9 cellular contexts compared by ENCODE assay signal in the genomic region with DNA sequence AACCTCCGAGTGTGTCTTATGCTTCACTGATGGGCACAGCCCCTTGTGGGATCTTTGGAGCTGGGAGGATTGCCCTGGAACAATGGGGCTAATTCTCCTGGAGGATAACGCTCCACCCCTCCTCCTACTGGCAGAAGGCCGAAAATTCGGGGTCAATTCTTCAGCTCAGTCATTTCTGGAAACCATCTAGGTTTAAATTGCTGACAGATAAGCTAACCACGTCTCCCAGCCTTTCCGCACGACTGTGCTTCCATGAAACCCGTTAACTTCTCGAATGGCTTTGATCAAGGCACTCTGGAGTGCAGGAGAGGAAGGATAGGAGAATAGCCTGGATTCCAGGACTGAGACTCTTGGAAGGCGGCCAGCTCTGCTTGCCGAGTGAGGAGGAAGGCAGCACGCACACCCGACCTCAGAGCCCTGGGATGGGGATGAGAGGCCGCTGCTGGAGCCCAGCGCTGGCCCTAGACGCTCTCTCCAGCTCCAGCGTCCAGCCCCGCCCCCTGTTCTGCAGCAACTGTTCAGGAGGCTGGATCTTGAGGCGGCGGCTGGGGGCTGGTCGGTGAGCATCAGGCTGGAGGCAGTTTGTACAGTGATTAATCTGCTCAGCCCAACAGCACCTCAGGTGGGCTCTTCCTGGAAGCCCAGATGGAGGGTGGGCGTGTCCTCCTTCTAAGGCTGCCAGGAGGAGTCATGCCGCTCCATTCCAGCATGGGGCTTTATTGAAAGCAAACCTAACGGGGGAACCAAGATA.
DNase-seq lines count a peak whose midpoint lies in the region; ATAC-seq and TF ChIP-seq lines count a peak whose summit lies in the region.
"Had no signal": no experiment of that assay in that cellular context is flagged by ENCODE, and none has a peak within 500 bp of the region (broad histone marks: within the 10 kb centered on the region; RNA-seq: fewer than 3 reads in every experiment).

No MANE protein-coding gene starts in this region.

- H3K4me1 ChIP-seq in right cardiac atrium (ENCODE audit: control insufficient read depth, insufficient read depth, low read length) = peaks cover 16% of the 10 kb centered on the region
- peaks cover 28% of the 10 kb centered on the region for H3K4me1 ChIP-seq in stomach smooth muscle (ENCODE audit: control insufficient read depth, insufficient read depth, low read length)
- no peaks in the 10 kb centered on the region for H3K4me1 ChIP-seq in PC-3 (ENCODE audit: insufficient read depth, low read length)

- 15% methylated on average over 24 of the region's 24 CpGs for WGBS in right cardiac atrium

- H3K9ac ChIP-seq in stomach smooth muscle (ENCODE audit: low read length in 2 of 2) (no peak overlapping the region), PC-3 (ENCODE audit: low read length) (no peak overlapping the region)

- no peaks in the 10 kb centered on the region for H3K9me3 ChIP-seq in WERI-Rb-1 (ENCODE audit: severe bottlenecking)
- H3K9me3 ChIP-seq in right cardiac atrium (ENCODE audit: control insufficient read depth, low read length) = no peaks in the 10 kb centered on the region
- no peaks in the 10 kb centered on the region for H3K9me3 ChIP-seq in stomach smooth muscle (ENCODE audit: control insufficient read depth in 2 of 2, low read length in 2 of 2)
- no peaks in the 10 kb centered on the region for H3K9me3 ChIP-seq in PC-3 (ENCODE audit: low read length)

- no peak overlapping the region for H2AFZ ChIP-seq in PC-3 (ENCODE audit: low read length)

- TF ChIP-seq CTCF in WERI-Rb-1 (IDR thresholded peaks at IDR 0.05; ENCODE audit: low read depth, low read length) = peak; percentile 28; the same call in 1 of the 2 replicates
- TF ChIP-seq CTCF in PC-3 (conservative IDR thresholded peaks at IDR 0.05; ENCODE audit: low read depth, low read length) = no peak

- H3F3A ChIP-seq in PC-3 (ENCODE audit: low read length, unreplicated experiment) = no peaks in the 10 kb centered on the region

- CTCF ChIA-PET in PC-3 (lab: Charles Lee) = no interaction called here

- H3K27ac ChIP-seq in WERI-Rb-1 (peak overlapping the region; percentile 65), right cardiac atrium (ENCODE audit: low read length) (peak overlapping the region; percentile 53), stomach smooth muscle (ENCODE audit: low read length) (peak overlapping the region; percentile 37), PC-3 (ENCODE audit: low read length) (no peak overlapping the region)
- H3K27ac ChIP-seq: VCaP had no signal

- no peaks in the 10 kb centered on the region for H3K79me2 ChIP-seq in PC-3 (ENCODE audit: low read length)

- H3K4me2 ChIP-seq in PC-3 (ENCODE audit: low read length) = no peak overlapping the region

- H3K4me3 ChIP-seq in H7 (ENCODE audit: insufficient read depth, low read depth, low read length) (no peak overlapping the region), WERI-Rb-1 (ENCODE audit: low read depth, low read length) (peak overlapping the region; percentile 39), right cardiac atrium (ENCODE audit: low read length) (no peak overlapping the region), stomach smooth muscle (ENCODE audit: low read length in 2 of 2) (peak overlapping the region in 1 of 2 donors; percentile 61), PC-3 (ENCODE audit: low read length) (no peak overlapping the region)

- H3K27me3 ChIP-seq in H7 (ENCODE audit: control insufficient read depth, insufficient read depth, low read length) (no peaks in the 10 kb centered on the region), WERI-Rb-1 (ENCODE audit: insufficient read depth, low read depth, severe bottlenecking) (no peaks in the 10 kb centered on the region), right cardiac atrium (ENCODE audit: control insufficient read depth, insufficient read depth) (no peaks in the 10 kb centered on the region), stomach smooth muscle (ENCODE audit: control insufficient read depth in 1 of 2, insufficient read depth in 2 of 2, low read length in 2 of 2) (no peaks in the 10 kb centered on the region), PC-3 (ENCODE audit: low read length) (no peaks in the 10 kb centered on the region; the same call in 1 of the 2 replicates)

- DNase-seq in H7 (peak; percentile 75), WERI-Rb-1 (peak; percentile 95), right cardiac atrium (peak; percentile 86 to 96 (median 95)), AML-193 (lab: John Stamatoyannopoulos, UW) (no peak), HPDE6-E6E7 (ENCODE audit: extremely low spot score) (no peak), PC-3 (no peak)
- DNase-seq in stimulated activated CD8-positive, alpha-beta memory T cell treated with anti-CD3 and anti-CD28 coated beads, Interleukin-4, amount 100 ng/mL, for 48 hours = no peak

- POLR2A ChIA-PET in PC-3 (lab: Charles Lee; ENCODE audit: unreplicated experiment) = no interaction called here

- no peaks in the 10 kb centered on the region for H4K20me1 ChIP-seq in PC-3 (ENCODE audit: low read length)

- intact Hi-C loops in right cardiac atrium (cut with DNase I) = loop anchor here in 2 of 4 donors (10.0 kb wide), 2 partner anchors 130 to 170 kb away; no protein-coding TSS in a partner anchor
- intact Hi-C loops in PC-3 (cut with micrococcal nuclease) = no loop called here

- ATAC-seq in right cardiac atrium (peak; percentile 81 to 89), PC-3 (no peak)

- BruUV-seq in PC-3 (replicated peaks; lab: Mats Ljungman, UMichigan) = no TSS peak

- H3K36me3 ChIP-seq in H7 (replicated peaks; ENCODE audit: control insufficient read depth, insufficient read depth, low read length) = no peaks in the 10 kb centered on the region
- H3K36me3 ChIP-seq in WERI-Rb-1 = no peaks in the 10 kb centered on the region
- no peaks in the 10 kb centered on the region for H3K36me3 ChIP-seq in stomach smooth muscle (ENCODE audit: control insufficient read depth in 2 of 2, insufficient read depth in 2 of 2, low read length in 2 of 2)
- no peaks in the 10 kb centered on the region for H3K36me3 ChIP-seq in PC-3 (ENCODE audit: low read depth, low read length)

- no peaks in the 10 kb centered on the region for H3K9me2 ChIP-seq in PC-3 (replicated peaks; ENCODE audit: low read length)

Comparison
In these comparisons a context has a peak if more than half of its experiments do, and no peak if none do; other contexts are left out.
1. DNase-seq: peak in H7 (single experiment), WERI-Rb-1 (single experiment) and right cardiac atrium (3 of 3); none in AML-193 (0 of 2), HPDE6-E6E7 (single experiment), PC-3 (single experiment) and stimulated activated CD8-positive, alpha-beta memory T cell treated with anti-CD3 and anti-CD28 coated beads, Interleukin-4, amount 100 ng/mL, for 48 hours (single experiment).